ENCODE assay signal across 15 cellular contexts in the genomic region with DNA sequence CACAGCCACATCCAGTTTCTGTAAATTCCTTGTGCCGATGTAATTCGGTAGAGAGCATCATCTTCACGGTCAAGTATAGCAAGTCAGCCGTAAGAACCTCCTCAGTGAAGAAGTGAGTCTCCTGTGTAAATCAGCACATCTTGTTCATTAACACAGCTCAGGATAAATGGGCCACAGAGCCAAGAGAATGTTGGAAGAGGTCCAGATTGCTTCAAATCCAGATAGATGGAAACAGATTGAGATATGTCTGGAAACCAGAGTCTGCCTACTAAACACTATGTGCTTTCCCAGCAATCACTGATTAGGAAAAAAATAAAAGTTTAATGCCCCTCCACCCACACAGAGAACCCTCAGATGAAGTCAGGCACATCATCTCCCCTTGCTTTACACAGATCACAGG.
DNase-seq lines count a peak whose midpoint lies in the region.
"Had no signal": no experiment of that assay in that cellular context is flagged by ENCODE, and none has a peak within 500 bp of the region (broad histone marks: within the 10 kb centered on the region; RNA-seq: fewer than 3 reads in every experiment).

No MANE protein-coding gene starts in this region.

- no peak overlapping the region for H3K4me3 ChIP-seq in HAP-1

- in situ Hi-C loops in HAP-1 (cut with MboI; ENCODE audit: low sequenced_read_pairs), result no loop called here

- no peaks in the 10 kb centered on the region for H3K27me3 ChIP-seq in HAP-1 (ENCODE audit: low read depth)

- no peaks in the 10 kb centered on the region for H3K4me1 ChIP-seq in HAP-1
- H3K4me1 ChIP-seq: Caco-2 had no signal

- peak; percentile 13 for DNase-seq in NCI-H82 (lab: John Stamatoyannopoulos, UW)
- no peak for DNase-seq in NCI-H82 treated with DMSO at 0.1 percent for 48 hours (lab: John Stamatoyannopoulos, UW; ENCODE audit: unreplicated experiment)
- peak; percentile 39 to 45 for DNase-seq in NCI-H187 (lab: John Stamatoyannopoulos, UW)
- peak; percentile 8 for DNase-seq in SK-N-DZ (ENCODE audit: low spot score)
- DNase-seq in retina, result peak; percentile 9
- no peak for DNase-seq in NCI-H146 treated with DMSO at 0.1 percent for 48 hours (lab: John Stamatoyannopoulos, UW; ENCODE audit: unreplicated experiment)
- DNase-seq in HAP-1 (ENCODE audit: low spot score in 2 of 2), result no peak
- no peak for DNase-seq in activated effector memory CD4-positive, alpha-beta T cell treated with anti-CD3 and anti-CD28 coated beads, Interleukin-2, amount 50 U/mL, for 16 hours
- DNase-seq: Caco-2, GDM1, H9, IMR-90, NCI-H1436 treated with DMSO at 0.1 percent for 48 hours, NCI-H2227 treated with DMSO at 0.1 percent for 48 hours, NCI-H748 treated with DMSO at 0.1 percent for 48 hours had no signal

- no peaks in the 10 kb centered on the region for H3K36me3 ChIP-seq in HAP-1 (replicated peaks)

- no peaks in the 10 kb centered on the region for H3K9me3 ChIP-seq in HAP-1
- H3K9me3 ChIP-seq: Caco-2 had no signal

Comparison
In these comparisons a context has a peak if more than half of its experiments do, and no peak if none do; other contexts are left out.
1. DNase-seq: peak in NCI-H82 (single experiment), NCI-H187 (2 of 2), SK-N-DZ (single experiment) and retina (single experiment); none in NCI-H82 treated with DMSO at 0.1 percent for 48 hours (single experiment), NCI-H146 treated with DMSO at 0.1 percent for 48 hours (single experiment), HAP-1 (0 of 2) and activated effector memory CD4-positive, alpha-beta T cell treated with anti-CD3 and anti-CD28 coated beads, Interleukin-2, amount 50 U/mL, for 16 hours (single experiment).